ENCODE assay signal across 4 cellular contexts in genomic region chr12:14032191-14032590, GRCh38. TPM values are rescaled to one million over a fixed set of nuclear protein-coding genes. Genes with fewer than 3 reads are reported as not detected.
"Had no signal": no experiment of that assay in that cellular context is flagged by ENCODE, and none has a peak within 500 bp of the region (broad histone marks: within the 10 kb centered on the region; RNA-seq: fewer than 3 reads in every experiment).

No MANE protein-coding gene starts in this region.

RNA-seq across cellular contexts. Expression of gene GRIN2B, which starts 50.8 kb away (rescaled TPM):
- total RNA-seq: LHCN-M2, M059J, MCF 10A, NCI-H460 had no signal
